Comparison of ENCODE assay signal across 8 cellular contexts in the genomic region with DNA sequence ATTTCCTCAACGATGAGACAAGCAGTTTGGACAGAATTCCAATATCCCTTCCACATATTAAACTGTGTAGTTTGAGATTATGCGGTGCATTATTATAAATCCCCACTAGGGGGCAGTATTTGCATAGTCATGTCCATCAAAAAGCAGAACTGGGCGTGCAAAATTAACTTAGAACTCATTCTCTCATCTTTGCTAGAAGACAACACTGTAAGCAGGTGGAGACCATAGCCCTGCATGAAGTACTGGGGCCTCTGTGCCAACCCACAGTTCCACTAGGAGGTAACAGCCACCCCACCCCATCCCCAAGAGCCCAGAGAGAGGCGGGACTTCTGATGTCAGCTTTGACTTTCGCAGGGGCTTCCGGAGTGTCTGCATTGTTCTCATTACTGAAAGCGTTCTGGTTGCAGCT.
DNase-seq lines count a peak whose midpoint lies in the region; ATAC-seq and TF ChIP-seq lines count a peak whose summit lies in the region.

No MANE protein-coding gene starts in this region.

- H3K27ac Mint-ChIP-seq in Calu3 (ENCODE audit: unreplicated experiment) (no peak overlapping the region), WTC11 (no peak overlapping the region)

- in situ Hi-C loops in HAP-1 (cut with MboI; ENCODE audit: low sequenced_read_pairs) = no loop called here

- no TSS peak for BruUV-seq in Calu3 (replicated peaks; lab: Mats Ljungman, UMichigan)

- intact Hi-C loops in Calu3 (cut with micrococcal nuclease; ENCODE audit: unreplicated experiment) = loop anchor here (1.0 to 5.0 kb wide), 4 partner anchors 459 to 717 kb away; a partner anchor contains a TSS

- no peaks in the 10 kb centered on the region for H3K36me3 Mint-ChIP-seq in Calu3 (ENCODE audit: insufficient read depth, unreplicated experiment)
- H3K36me3 Mint-ChIP-seq in WTC11 = no peaks in the 10 kb centered on the region

- POLR2A ChIA-PET in WTC11 (lab: Charles Lee) = no interaction called here

- H3K4me3 ChIP-seq in HAP-1 = no peak overlapping the region

- no peaks in the 10 kb centered on the region for H3K4me1 Mint-ChIP-seq in Calu3 (ENCODE audit: low read depth, unreplicated experiment)
- H3K4me1 Mint-ChIP-seq in WTC11 = peaks cover 23% of the 10 kb centered on the region

- TF ChIP-seq CTCF in Calu3 (IDR thresholded peaks at IDR 0.05; ENCODE audit: unreplicated experiment) (peak; percentile 67), WTC11 (IDR thresholded peaks at IDR 0.05) (peak; percentile 85), omental fat pad (IDR thresholded peaks at IDR 0.05) (peak in 2 of 3 donors; percentile 58 to 93)

- peaks cover 3% of the 10 kb centered on the region; the same call in 1 of the 2 replicates for H3K27me3 ChIP-seq in HAP-1 (ENCODE audit: low read depth)

- no peaks in the 10 kb centered on the region for H3K9me3 Mint-ChIP-seq in Calu3 (ENCODE audit: low read depth, unreplicated experiment)
- no peaks in the 10 kb centered on the region for H3K9me3 Mint-ChIP-seq in WTC11

- peak; percentile 70 for DNase-seq in Calu3
- DNase-seq in HAP-1 (ENCODE audit: low spot score in 2 of 2) = peak; percentile 64 to 74
- DNase-seq in NCI-H2227 (lab: John Stamatoyannopoulos, UW; ENCODE audit: unreplicated experiment) = peak; percentile 75
- DNase-seq in WTC11 (ENCODE audit: low spot score) = no peak
- peak; percentile 50 for DNase-seq in foreskin melanocyte
- DNase-seq in omental fat pad (ENCODE audit: low spot score) = no peak

- peaks cover 14% of the 10 kb centered on the region for H3K27me3 Mint-ChIP-seq in Calu3 (ENCODE audit: unreplicated experiment)
- H3K27me3 Mint-ChIP-seq in WTC11 (ENCODE audit: low read depth) = no peaks in the 10 kb centered on the region

- no peaks in the 10 kb centered on the region for H3K4me1 ChIP-seq in HAP-1

- ATAC-seq in WTC11 (peak; percentile 79), omental fat pad (ENCODE audit: low FRiP score) (no peak), GM21423 (IDR thresholded peaks at IDR 0.05; ENCODE audit: unreplicated experiment) (no peak), GM21619 (IDR thresholded peaks at IDR 0.05; ENCODE audit: unreplicated experiment) (no peak)

- CTCF ChIA-PET in Calu3 (lab: Charles Lee) = no interaction called here
- CTCF ChIA-PET in WTC11 (lab: Charles Lee) = interaction anchor here (0.6 to 2.3 kb wide), 13 partner anchors 10 to 627 kb away, joined by 3 to 13 read pairs (median 4); a partner anchor contains a TSS

- H3K4me3 Mint-ChIP-seq in Calu3 (ENCODE audit: low read depth, unreplicated experiment) (no peak overlapping the region), WTC11 (no peak overlapping the region)

- H3K9me3 ChIP-seq in HAP-1 = no peaks in the 10 kb centered on the region

- no peaks in the 10 kb centered on the region for H3K36me3 ChIP-seq in HAP-1 (replicated peaks)

TF ChIP-seq in WTC11, 78 proteins besides CTCF, POLR2A, EP300 and RAD21:
- TF ChIP-seq RORB (CRISPR knock-in tag; IDR thresholded peaks at IDR 0.05) (no peak), ATF1 (CRISPR knock-in tag; IDR thresholded peaks at IDR 0.05) (no peak), FOXJ3 (CRISPR knock-in tag; IDR thresholded peaks at IDR 0.05; ENCODE audit: borderline replicate concordance) (no peak), MXD4 (CRISPR knock-in tag; IDR thresholded peaks at IDR 0.05; ENCODE audit: borderline replicate concordance) (no peak), NFATC4 (CRISPR knock-in tag; IDR thresholded peaks at IDR 0.05) (no peak), NFYB (CRISPR knock-in tag; conservative IDR thresholded peaks at IDR 0.05; ENCODE audit: low read depth) (no peak)
- TF ChIP-seq, protein P1, sequence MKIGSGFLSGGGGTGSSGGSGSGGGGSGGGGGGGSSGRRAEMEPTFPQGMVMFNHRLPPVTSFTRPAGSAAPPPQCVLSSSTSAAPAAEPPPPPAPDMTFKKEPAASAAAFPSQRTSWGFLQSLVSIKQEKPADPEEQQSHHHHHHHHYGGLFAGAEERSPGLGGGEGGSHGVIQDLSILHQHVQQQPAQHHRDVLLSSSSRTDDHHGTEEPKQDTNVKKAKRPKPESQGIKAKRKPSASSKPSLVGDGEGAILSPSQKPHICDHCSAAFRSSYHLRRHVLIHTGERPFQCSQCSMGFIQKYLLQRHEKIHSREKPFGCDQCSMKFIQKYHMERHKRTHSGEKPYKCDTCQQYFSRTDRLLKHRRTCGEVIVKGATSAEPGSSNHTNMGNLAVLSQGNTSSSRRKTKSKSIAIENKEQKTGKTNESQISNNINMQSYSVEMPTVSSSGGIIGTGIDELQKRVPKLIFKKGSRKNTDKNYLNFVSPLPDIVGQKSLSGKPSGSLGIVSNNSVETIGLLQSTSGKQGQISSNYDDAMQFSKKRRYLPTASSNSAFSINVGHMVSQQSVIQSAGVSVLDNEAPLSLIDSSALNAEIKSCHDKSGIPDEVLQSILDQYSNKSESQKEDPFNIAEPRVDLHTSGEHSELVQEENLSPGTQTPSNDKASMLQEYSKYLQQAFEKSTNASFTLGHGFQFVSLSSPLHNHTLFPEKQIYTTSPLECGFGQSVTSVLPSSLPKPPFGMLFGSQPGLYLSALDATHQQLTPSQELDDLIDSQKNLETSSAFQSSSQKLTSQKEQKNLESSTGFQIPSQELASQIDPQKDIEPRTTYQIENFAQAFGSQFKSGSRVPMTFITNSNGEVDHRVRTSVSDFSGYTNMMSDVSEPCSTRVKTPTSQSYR (CRISPR knock-in tag; IDR thresholded peaks at IDR 0.05) = no peak

Comparison
In these comparisons a context has a peak if more than half of its experiments do, and no peak if none do; other contexts are left out.
1. DNase-seq: peak in Calu3 (single experiment), HAP-1 (2 of 2), NCI-H2227 (single experiment) and foreskin melanocyte (single experiment); none in WTC11 (single experiment) and omental fat pad (single experiment).
2. Peak in every context shown above with its lines, with median percentiles within 50 percentile points of each other: CTCF ChIP-seq.